ENCODE assay signal across 15 cellular contexts in the genomic region with DNA sequence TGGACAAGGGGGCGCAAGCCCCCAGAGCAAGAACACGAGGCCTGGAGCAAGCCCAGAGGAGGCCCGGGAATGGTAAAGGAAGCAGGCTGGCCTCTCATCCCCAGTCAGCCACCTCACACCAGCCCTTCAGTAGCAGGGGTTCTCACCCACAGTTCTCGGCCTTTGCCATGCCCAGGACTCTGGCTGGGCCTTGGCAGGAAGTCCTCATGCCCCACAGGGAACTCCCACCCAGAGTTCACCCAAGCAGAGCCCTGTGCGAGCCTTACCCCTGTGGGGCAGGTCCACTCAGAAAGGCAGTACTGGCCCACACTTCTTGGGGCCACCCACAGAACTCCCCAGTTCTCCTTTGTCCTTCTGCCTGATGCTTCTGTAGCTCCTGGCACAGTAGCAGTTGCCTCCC. TPM values are rescaled to one million over a fixed set of nuclear protein-coding genes. Genes with fewer than 3 reads are reported as not detected.
DNase-seq lines count a peak whose midpoint lies in the region; ATAC-seq and TF ChIP-seq lines count a peak whose summit lies in the region.
"Had no signal": no experiment of that assay in that cellular context is flagged by ENCODE, and none has a peak within 500 bp of the region (broad histone marks: within the 10 kb centered on the region; RNA-seq: fewer than 3 reads in every experiment).

No MANE protein-coding gene starts in this region.

- TF ChIP-seq CTCF in PC-9 (conservative IDR thresholded peaks at IDR 0.05), result no peak
- no peak for TF ChIP-seq CTCF in adrenal gland (IDR thresholded peaks at IDR 0.05)
- no peak for TF ChIP-seq CTCF in osteoblast (IDR thresholded peaks at IDR 0.05; ENCODE audit: extremely low read depth, low read depth, low read length)
- no peak for TF ChIP-seq CTCF in spleen (IDR thresholded peaks at IDR 0.05 in 8 of 11, conservative IDR thresholded peaks at IDR 0.05 in 3 of 11)

- peak overlapping the region; percentile 34 for H3K4me2 ChIP-seq in PC-9
- no peak overlapping the region for H3K4me2 ChIP-seq in osteoblast (ENCODE audit: insufficient read depth, low read length)

- TF ChIP-seq POLR2A in adrenal gland (IDR thresholded peaks at IDR 0.05), result no peak
- no peak for TF ChIP-seq POLR2A in spleen (IDR thresholded peaks at IDR 0.05)

- H4K20me1 ChIP-seq in PC-9 (ENCODE audit: insufficient read depth), result no peaks in the 10 kb centered on the region
- peaks cover 4% of the 10 kb centered on the region for H4K20me1 ChIP-seq in osteoblast (ENCODE audit: insufficient read depth, low read length)

- H3K79me2 ChIP-seq in PC-9 (ENCODE audit: low read depth) (no peaks in the 10 kb centered on the region), osteoblast (ENCODE audit: insufficient read depth, low read length) (no peaks in the 10 kb centered on the region)

- WGBS in adrenal gland, 4 donors, result 88 to 97% (median 92%) methylated on average over 2 to 5 of the region's 5 CpGs
- WGBS in spleen, 5 donors, result 75 to 95% (median 87%) methylated on average over 3 to 5 of the region's 5 CpGs

- peak overlapping the region; percentile 21; the same call in 1 of the 2 replicates for H3K27ac ChIP-seq in PC-9
- peak overlapping the region in 3 of 5 donors; percentile 43 to 76 (median 57) for H3K27ac ChIP-seq in adrenal gland
- H3K27ac ChIP-seq in osteoblast (ENCODE audit: low read depth, low read length), result peak overlapping the region; percentile 5
- no peak overlapping the region for H3K27ac ChIP-seq in spleen
- H3K27ac ChIP-seq: C4-2B, GM23248, HL-60 had no signal

- intact Hi-C loops in PC-9 (cut with micrococcal nuclease; ENCODE audit: unreplicated experiment), result no loop called here
- intact Hi-C loops in adrenal gland (cut with DNase I), result no loop called here
- intact Hi-C loops in spleen (cut with DNase I; ENCODE audit: low total_unique reads), result no loop called here

- peaks cover 59% of the 10 kb centered on the region for H3K4me1 ChIP-seq in PC-9 (replicated peaks; ENCODE audit: insufficient read depth)
- peaks cover 0 to 14% of the 10 kb centered on the region in 2 donors for H3K4me1 ChIP-seq in adrenal gland (replicated peaks in 1 of 2)
- H3K4me1 ChIP-seq in osteoblast (ENCODE audit: insufficient read depth, low read length), result peaks cover 16% of the 10 kb centered on the region
- H3K4me1 ChIP-seq in spleen, result no peaks in the 10 kb centered on the region
- H3K4me1 ChIP-seq: BE2C had no signal

- H2AFZ ChIP-seq in PC-9 (no peak overlapping the region), osteoblast (ENCODE audit: low read length) (no peak overlapping the region)
- H2AFZ ChIP-seq: GM23248 had no signal

- ATAC-seq in GM18502 (IDR thresholded peaks at IDR 0.05; ENCODE audit: poor library complexity, unreplicated experiment), result no peak

- DNase-seq in PC-9, result no peak
- DNase-seq in adrenal gland, result no peak
- DNase-seq in osteoblast (ENCODE audit: insufficient read length, low spot score, missing footprints), result no peak
- peak; percentile 42 for DNase-seq in spleen
- no peak for DNase-seq in NCI-H774 (lab: John Stamatoyannopoulos, UW)
- no peak for DNase-seq in T-helper 9 cell
- DNase-seq: BE2C; CD4-positive, alpha-beta memory T cell; DMS79; H7 had no signal

- no peak overlapping the region for H3K4me3 ChIP-seq in PC-9
- no peak overlapping the region for H3K4me3 ChIP-seq in adrenal gland
- H3K4me3 ChIP-seq in osteoblast (ENCODE audit: insufficient read depth, low read length), result no peak overlapping the region
- H3K4me3 ChIP-seq in spleen, result no peak overlapping the region
- H3K4me3 ChIP-seq: GM23248 had no signal

- no peaks in the 10 kb centered on the region for H3K27me3 ChIP-seq in PC-9 (ENCODE audit: insufficient read depth, low read depth)
- no peaks in the 10 kb centered on the region for H3K27me3 ChIP-seq in adrenal gland
- H3K27me3 ChIP-seq in osteoblast (ENCODE audit: insufficient read depth, low read length), result no peaks in the 10 kb centered on the region
- H3K27me3 ChIP-seq in spleen (replicated peaks in 1 of 7), result no peaks in the 10 kb centered on the region
- H3K27me3 ChIP-seq: BE2C had no signal

- CTCF ChIA-PET in PC-9 (lab: Charles Lee), result interaction anchor here (0.5 kb wide), 1 partner anchor 333 kb away, joined by 4 read pairs; no protein-coding TSS in a partner anchor

- POLR2A ChIA-PET in PC-9 (lab: Charles Lee; ENCODE audit: unreplicated experiment), result no interaction called here

- no TSS peak for BruUV-seq in PC-9 (replicated peaks; lab: Mats Ljungman, UMichigan)

- no peaks in the 10 kb centered on the region for H3K9me2 ChIP-seq in PC-9 (ENCODE audit: insufficient read depth)

- H3K9me3 ChIP-seq in PC-9 (ENCODE audit: insufficient read depth, low read depth) (no peaks in the 10 kb centered on the region), adrenal gland (replicated peaks in 1 of 3) (no peaks in the 10 kb centered on the region), osteoblast (ENCODE audit: low read depth, low read length) (no peaks in the 10 kb centered on the region), spleen (no peaks in the 10 kb centered on the region)
- H3K9me3 ChIP-seq: BE2C had no signal

- peaks cover 24% of the 10 kb centered on the region for H3F3A ChIP-seq in PC-9 (ENCODE audit: insufficient read depth, low read depth)

- no peaks in the 10 kb centered on the region for H3K36me3 ChIP-seq in PC-9 (ENCODE audit: low read depth)
- peaks cover 0 to 5% of the 10 kb centered on the region in 2 donors for H3K36me3 ChIP-seq in adrenal gland (replicated peaks in 1 of 2)
- no peaks in the 10 kb centered on the region for H3K36me3 ChIP-seq in osteoblast (ENCODE audit: insufficient read depth, low read length)
- no peaks in the 10 kb centered on the region for H3K36me3 ChIP-seq in spleen
- H3K36me3 ChIP-seq: BE2C had no signal

RNA-seq across cellular contexts. Expression of a gene that starts 30.3 kb away (rescaled TPM):
- total RNA-seq in PC-9 (2021) (7.1 and 9.6 TPM in 2 replicates), adrenal gland (1,000 to 10,000 TPM in 6 of 8 donors, 100 to 1,000 TPM in 2; 635 to 3,326 (median 1,366) TPM), osteoblast (1.4 and 2.1 TPM in 2 replicates), spleen (10 to 100 TPM in 1 of 7 donors, 1 to 10 TPM in 6; 3.2 to 14.3 (median 5.0) TPM)
- polyA plus RNA-seq in adrenal gland (1,000 to 10,000 TPM in 1 of 3 donors, 100 to 1,000 TPM in 2; 233 to 4,804 (median 738) TPM), spleen (1 to 10 TPM; 1.6 to 3.6 (median 1.7) TPM)
- total RNA-seq: CD4-positive, alpha-beta memory T cell; G401 had no signal
- polyA plus RNA-seq: CD4-positive, alpha-beta memory T cell had no signal

Comparison
In these comparisons a context has a peak if more than half of its experiments do, and no peak if none do; other contexts are left out.
1. H3K27ac ChIP-seq: peak in PC-9 (single experiment), adrenal gland (3 of 5) and osteoblast (single experiment); none in spleen (0 of 8).
2. RNA of a gene that starts 30.3 kb away (total RNA-seq): 635 to 3,326 TPM in adrenal gland; 7.1 to 9.6 TPM in PC-9, 3.2 to 14.3 TPM in spleen and 1.4 to 2.1 TPM in osteoblast; every median in the first group is over 10 times any median in the second.